ENCODE assay signal across 1 cellular context in genomic region chr2:12544221-12544558, GRCh38.
TF ChIP-seq lines count a peak whose summit lies in the region.

No MANE protein-coding gene starts in this region.

TF ChIP-seq in GM12878, 131 proteins besides CTCF, POLR2A, EP300 and RAD21 (continued from another document):
- TF ChIP-seq PKNOX1 (IDR thresholded peaks at IDR 0.05) (peak; percentile 11; the same call in 1 of the 2 replicates), ZNF384 (IDR thresholded peaks at IDR 0.05; ENCODE audit: borderline replicate concordance, low read depth, low read length) (peak; percentile 46; the same call in 1 of the 2 replicates), BHLHE40 (IDR thresholded peaks at IDR 0.05; ENCODE audit: borderline replicate concordance in 1 of 2, low read depth in 2 of 2, low read length in 1 of 2) (no peak), DPF2 (IDR thresholded peaks at IDR 0.05) (0 out of 2 replicates have a peak, but pooled peaks have one; percentile 21)
